ENCODE assay signal across 2 cellular contexts in the genomic region with DNA sequence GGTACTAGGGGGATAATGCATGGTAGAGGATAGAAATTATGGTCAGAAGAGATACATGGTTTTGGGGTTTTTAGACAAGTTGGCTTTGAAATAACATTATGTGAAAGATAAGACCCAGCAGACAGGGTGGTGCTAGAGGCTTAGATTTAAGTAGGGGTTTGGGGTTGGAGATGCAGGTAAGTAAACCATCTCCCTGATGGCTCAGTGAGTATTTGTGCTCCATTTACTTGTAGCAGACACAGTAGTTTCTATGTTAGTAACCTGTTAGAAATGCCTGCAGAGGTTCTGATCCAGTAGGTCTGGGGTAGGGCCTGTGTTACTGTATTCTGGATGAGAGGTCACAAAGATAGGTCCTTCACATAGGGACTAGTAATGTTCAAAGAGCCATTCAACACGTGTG.
TF ChIP-seq lines count a peak whose summit lies in the region.

No MANE protein-coding gene starts in this region.

TF ChIP-seq in GM23338, 12 proteins besides CTCF, POLR2A, EP300 and RAD21:
- TF ChIP-seq REST (IDR thresholded peaks at IDR 0.05; ENCODE audit: unreplicated experiment) (no peak), ZNF331 (CRISPR knock-in tag; IDR thresholded peaks at IDR 0.05; ENCODE audit: low read depth) (no peak), ZNF462 (CRISPR knock-in tag; IDR thresholded peaks at IDR 0.05) (no peak), JUNB (IDR thresholded peaks at IDR 0.05; ENCODE audit: unreplicated experiment) (no peak), NANOG (IDR thresholded peaks at IDR 0.05; ENCODE audit: borderline replicate concordance) (no peak), ZNF114 (CRISPR knock-in tag; IDR thresholded peaks at IDR 0.05) (no peak), POLR2AphosphoS5 (IDR thresholded peaks at IDR 0.05; ENCODE audit: low read depth) (no peak), EZH2phosphoT487 (IDR thresholded peaks at IDR 0.05; ENCODE audit: unreplicated experiment) (no peak)

TF ChIP-seq in GM12878, 131 proteins besides CTCF, POLR2A, EP300 and RAD21:
- TF ChIP-seq POLR2AphosphoS5 (IDR thresholded peaks at IDR 0.05; ENCODE audit: low read length) (peak; percentile 54; the same call in 1 of the 2 replicates), SMAD5 (IDR thresholded peaks at IDR 0.05; ENCODE audit: low read depth) (no peak)
TF ChIP-seq in GM12878: peak in this region for 1.
